Comparison of ENCODE assay signal across 24 cellular contexts in the genomic region with DNA sequence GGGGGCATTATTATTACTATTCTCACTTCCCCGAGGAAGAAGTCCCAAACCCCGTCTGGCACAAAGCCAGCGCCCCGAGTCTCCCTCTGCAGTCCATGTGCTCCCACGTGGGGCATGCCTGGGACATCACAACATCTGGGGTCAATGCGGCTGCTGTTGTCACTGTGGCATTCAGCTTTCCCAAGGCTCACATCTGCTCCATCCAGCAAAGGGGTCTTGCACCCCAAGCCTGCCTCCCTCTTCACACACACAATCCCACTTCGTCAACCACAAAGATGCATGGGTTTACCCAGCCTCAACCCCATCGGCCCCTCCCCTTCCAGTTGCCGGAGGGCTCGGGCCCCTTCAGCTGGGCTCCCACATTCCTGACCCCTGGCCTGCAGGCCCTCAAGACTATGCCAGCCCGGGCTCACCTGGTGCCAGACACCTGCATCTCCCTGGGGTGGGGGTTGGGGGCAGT.
"Had no signal": no experiment of that assay in that cellular context is flagged by ENCODE, and none has a peak within 500 bp of the region (broad histone marks: within the 10 kb centered on the region; RNA-seq: fewer than 3 reads in every experiment).

No MANE protein-coding gene starts in this region.

- H3K4me3 ChIP-seq: dorsolateral prefrontal cortex, gastroesophageal sphincter, lower lobe of right lung, right lobe of liver, testis, tibial nerve, upper lobe of left lung had no signal

- H3K27me3 ChIP-seq: dorsolateral prefrontal cortex, right lobe of liver, testis, tibial nerve, upper lobe of left lung had no signal

- H3K4me1 ChIP-seq: gastroesophageal sphincter, lower lobe of right lung, parathyroid adenoma, testis, tibial nerve, upper lobe of left lung had no signal

- H3K27ac ChIP-seq: dorsolateral prefrontal cortex, gastroesophageal sphincter, lower lobe of right lung, neutrophil, parathyroid adenoma, right lobe of liver, testis, tibial nerve, upper lobe of left lung had no signal

- H3K9me3 ChIP-seq: gastroesophageal sphincter, lower lobe of right lung, neutrophil, right lobe of liver, testis, tibial nerve, upper lobe of left lung had no signal

- H2AFZ ChIP-seq: parathyroid adenoma had no signal

- H3K9ac ChIP-seq: parathyroid adenoma had no signal

- FAIRE-seq: colon, small intestine had no signal

- ATAC-seq: gastroesophageal sphincter; left colon; left ventricle myocardium superior; lower lobe of right lung; naive thymus-derived CD8-positive, alpha-beta T cell; stimulated activated memory B cell treated with anti-CD40 and anti-IgM and Interleukin-4, amounts not matched to agents 10 μg/mL and 1 μg/mL and 100 μg/mL, for 72 hours; stimulated activated naive CD8-positive, alpha-beta T cell treated with anti-CD3 and anti-CD28 coated beads, Interleukin-15, Interleukin-2, amounts not matched to agents 100 U/mL and 50 U/mL, for 24 hours had no signal

- DNase-seq: dorsolateral prefrontal cortex; effector CD4-positive, alpha-beta T cell; hypothalamus; immature natural killer cell; islet precursor cell; kidney glomerular epithelial cell; left colon; left ventricle myocardium superior; lower lobe of right lung; naive thymus-derived CD8-positive, alpha-beta T cell; nephron progenitor cell; small intestine; stimulated activated CD4-positive, alpha-beta T cell treated with anti-CD3 and anti-CD28 coated beads, Interleukin-15, amount 100 ng/mL, for 24 hours; stimulated activated CD4-positive, alpha-beta T cell treated with anti-CD3 and anti-CD28 coated beads, Interleukin-4, amount 100 ng/mL, for 1 hour; stimulated activated naive CD8-positive, alpha-beta T cell treated with anti-CD3 and anti-CD28 coated beads, Interleukin-15, Interleukin-2, amounts not matched to agents 100 U/mL and 50 U/mL, for 24 hours; testis; upper lobe of left lung had no signal

- H3K36me3 ChIP-seq: gastroesophageal sphincter, lower lobe of right lung, neutrophil, right lobe of liver, tibial nerve, upper lobe of left lung had no signal
